Comparison of ENCODE assay signal across 1 cellular context in genomic region chr15:68597581-68597980, GRCh38.
TF ChIP-seq lines count a peak whose summit lies in the region.

No MANE protein-coding gene starts in this region.

TF ChIP-seq in H1, 55 proteins besides CTCF, POLR2A, EP300 and RAD21:
- no peak for TF ChIP-seq SAP30 (IDR thresholded peaks at IDR 0.05; ENCODE audit: insufficient read depth, insufficient replicate concordance, low read length)
- TF ChIP-seq E2F6 (IDR thresholded peaks at IDR 0.05) = no peak
- no peak for TF ChIP-seq TAF1 (IDR thresholded peaks at IDR 0.05; ENCODE audit: low read depth, low read length)
- no peak for TF ChIP-seq EGR1 (IDR thresholded peaks at IDR 0.05; ENCODE audit: borderline replicate concordance, low read depth, low read length)
- no peak for TF ChIP-seq SIRT6 (IDR thresholded peaks at IDR 0.05; ENCODE audit: low read length)
- TF ChIP-seq KDM4A (IDR thresholded peaks at IDR 0.05; ENCODE audit: low read depth, low read length, severe bottlenecking) = no peak
- TF ChIP-seq HDAC2 (IDR thresholded peaks at IDR 0.05; ENCODE audit: borderline replicate concordance in 1 of 2, low read depth in 2 of 2, low read length in 2 of 2) = no peak
- TF ChIP-seq CEBPB (IDR thresholded peaks at IDR 0.05; ENCODE audit: low read depth, low read length) = no peak
- TF ChIP-seq MAFK (IDR thresholded peaks at IDR 0.05; ENCODE audit: low read depth, low read length) = no peak
- TF ChIP-seq SRF (IDR thresholded peaks at IDR 0.05; ENCODE audit: low read depth, low read length) = no peak
- no peak for TF ChIP-seq TCF12 (IDR thresholded peaks at IDR 0.05; ENCODE audit: low read depth, low read length)
- TF ChIP-seq CBX5 (IDR thresholded peaks at IDR 0.05; ENCODE audit: low read depth, low read length) = no peak
- no peak for TF ChIP-seq ATF2 (IDR thresholded peaks at IDR 0.05; ENCODE audit: low read length)
- TF ChIP-seq JUN (IDR thresholded peaks at IDR 0.05; ENCODE audit: low read depth, low read length) = no peak
- no peak for TF ChIP-seq GTF2F1 (IDR thresholded peaks at IDR 0.05; ENCODE audit: borderline replicate concordance, low read depth, low read length)
- TF ChIP-seq RXRA (IDR thresholded peaks at IDR 0.05; ENCODE audit: insufficient read depth, low read depth, low read length) = no peak
- TF ChIP-seq SP1 (IDR thresholded peaks at IDR 0.05; ENCODE audit: low read depth, low read length) = no peak
- no peak for TF ChIP-seq TBP (IDR thresholded peaks at IDR 0.05; ENCODE audit: low read depth, low read length)
- no peak for TF ChIP-seq SIX5 (IDR thresholded peaks at IDR 0.05; ENCODE audit: low read depth, low read length)
- TF ChIP-seq POU5F1 (IDR thresholded peaks at IDR 0.05; ENCODE audit: low read depth, low read length) = no peak
